In the genomic region with DNA sequence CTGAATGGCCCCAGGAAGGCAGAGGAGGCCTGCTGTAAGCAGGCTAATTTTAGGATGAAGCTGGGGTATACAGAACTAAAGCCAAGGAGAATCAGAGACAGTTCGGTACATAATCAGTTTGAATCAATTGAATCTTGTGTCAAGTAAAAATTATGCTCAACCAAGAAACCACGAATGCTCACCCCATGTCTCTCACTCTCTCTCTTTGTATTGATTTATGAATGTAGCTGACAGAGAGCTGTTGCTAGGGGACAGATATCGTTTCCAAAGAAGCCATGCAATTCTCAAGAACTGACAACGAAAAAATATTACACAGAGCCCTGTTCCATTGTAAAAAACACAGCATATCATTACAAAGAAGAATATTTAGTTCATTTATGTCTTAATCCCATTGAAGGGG, we compare ENCODE assay signal across 24 cellular contexts.
DNase-seq lines count a peak whose midpoint lies in the region; ATAC-seq, FAIRE-seq and TF ChIP-seq lines count a peak whose summit lies in the region.
"Had no signal": no experiment of that assay in that cellular context is flagged by ENCODE, and none has a peak within 500 bp of the region (broad histone marks: within the 10 kb centered on the region; RNA-seq: fewer than 3 reads in every experiment).

No MANE protein-coding gene starts in this region.

- no peaks in the 10 kb centered on the region for H3K36me3 Mint-ChIP-seq in stimulated activated memory B cell treated with anti-CD40 and anti-IgM and Interleukin-4, amounts not matched to agents 10 μg/mL and 1 μg/mL and 100 μg/mL, for 72 hours
- H3K36me3 Mint-ChIP-seq: CD14-positive monocyte; CD8-positive, alpha-beta memory T cell had no signal

- no peaks in the 10 kb centered on the region for H3K9me3 ChIP-seq in K562 (replicated peaks; ENCODE audit: control insufficient read depth, insufficient read depth, low read depth, low read length)
- H3K9me3 ChIP-seq: BE2C; BLaER1 treated with 17β-estradiol and CSF1 and Interleukin-3, amounts not matched to agents 10 nM and 100 nM had no signal

- no peak for TF ChIP-seq CTCF in K562 (IDR thresholded peaks at IDR 0.05 in 2 of 3, conservative IDR thresholded peaks at IDR 0.05 in 1 of 3; ENCODE audit: insufficient read depth in 2 of 3, low read depth in 1 of 3, low read length in 3 of 3)

- H3K4me3 Mint-ChIP-seq in stimulated activated memory B cell treated with anti-CD40 and anti-IgM and Interleukin-4, amounts not matched to agents 10 μg/mL and 1 μg/mL and 100 μg/mL, for 72 hours: no peak overlapping the region
- H3K4me3 Mint-ChIP-seq: CD14-positive monocyte; CD4-positive, alpha-beta T cell; CD8-positive, alpha-beta memory T cell had no signal

- no peaks in the 10 kb centered on the region for H3K36me3 ChIP-seq in K562 (ENCODE audit: control insufficient read depth, insufficient read depth, low read length)
- H3K36me3 ChIP-seq: BE2C; BLaER1 treated with 17β-estradiol and CSF1 and Interleukin-3, amounts not matched to agents 10 nM and 100 nM had no signal

- H3K4me1 Mint-ChIP-seq in stimulated activated memory B cell treated with anti-CD40 and anti-IgM and Interleukin-4, amounts not matched to agents 10 μg/mL and 1 μg/mL and 100 μg/mL, for 72 hours: no peaks in the 10 kb centered on the region
- H3K4me1 Mint-ChIP-seq: CD14-positive monocyte; CD8-positive, alpha-beta memory T cell had no signal

- H3K4me1 ChIP-seq in K562 (replicated peaks in 1 of 2; ENCODE audit: control insufficient read depth in 2 of 2, insufficient read depth in 2 of 2, low read length in 2 of 2): peaks cover 0 to 5% of the 10 kb centered on the region in 2 experiments; a peak in 2 of 5 replicates
- H3K4me1 ChIP-seq: BE2C; BLaER1 treated with 17β-estradiol and CSF1 and Interleukin-3, amounts not matched to agents 10 nM and 100 nM had no signal

- no peak for ATAC-seq in K562
- ATAC-seq in stimulated activated memory B cell treated with anti-CD40 and anti-IgM and Interleukin-4, amounts not matched to agents 10 μg/mL and 1 μg/mL and 100 μg/mL, for 72 hours: no peak
- ATAC-seq: GM12878 had no signal

- H4K20me1 ChIP-seq in K562 (replicated peaks; ENCODE audit: control insufficient read depth, insufficient read depth, low read length): no peaks in the 10 kb centered on the region
- H4K20me1 ChIP-seq: BLaER1 treated with 17β-estradiol and CSF1 and Interleukin-3, amounts not matched to agents 10 nM and 100 nM had no signal

- POLR2A ChIA-PET in K562 (lab: Yijun Ruan, JAX): no interaction called here

- 1% methylated on average over 4 of the region's 4 CpGs for WGBS in K562 (ENCODE audit: insufficient coverage, low coverage, missing lambda C conversion rate)

- CTCF ChIA-PET in K562 (lab: Yijun Ruan, JAX; ENCODE audit: low intra/inter-chr PET ratio): no interaction called here

- no peak for TF ChIP-seq EP300 in K562 (IDR thresholded peaks at IDR 0.05; ENCODE audit: low read length)

- H3K79me2 ChIP-seq in K562 (ENCODE audit: control insufficient read depth, insufficient read depth, low read length): no peaks in the 10 kb centered on the region

- no peak for TF ChIP-seq POLR2A in K562 (conservative IDR thresholded peaks at IDR 0.05)

- H3K27ac Mint-ChIP-seq in stimulated activated memory B cell treated with anti-CD40 and anti-IgM and Interleukin-4, amounts not matched to agents 10 μg/mL and 1 μg/mL and 100 μg/mL, for 72 hours: no peak overlapping the region
- H3K27ac Mint-ChIP-seq: CD14-positive monocyte; CD4-positive, alpha-beta T cell; CD8-positive, alpha-beta memory T cell had no signal

- H3K27me3 ChIP-seq in K562 (ENCODE audit: control insufficient read depth in 2 of 2, insufficient read depth in 2 of 2, low read length in 2 of 2): no peaks in the 10 kb centered on the region
- H3K27me3 ChIP-seq: BLaER1 treated with 17β-estradiol and CSF1 and Interleukin-3, amounts not matched to agents 10 nM and 100 nM had no signal

- no peak overlapping the region for H3K27ac ChIP-seq in K562 (ENCODE audit: extremely low read depth, low read depth, low read length)
- H3K27ac ChIP-seq: 22Rv1; BLaER1 treated with 17β-estradiol and CSF1 and Interleukin-3, amounts not matched to agents 10 nM and 100 nM; GM23248 had no signal

- no peak for TF ChIP-seq RAD21 in K562 (CRISPR knock-in tag; conservative IDR thresholded peaks at IDR 0.05 in 1 of 2, IDR thresholded peaks at IDR 0.05 in 1 of 2)

- no peak overlapping the region for H3K9ac ChIP-seq in K562 (ENCODE audit: insufficient read depth in 1 of 2, low read depth in 2 of 2, low read length in 2 of 2)
- H3K9ac ChIP-seq: BLaER1 treated with 17β-estradiol and CSF1 and Interleukin-3, amounts not matched to agents 10 nM and 100 nM; GM23248 had no signal

- no peak overlapping the region for H3K4me3 ChIP-seq in K562
- H3K4me3 ChIP-seq: BLaER1 treated with 17β-estradiol and CSF1 and Interleukin-3, amounts not matched to agents 10 nM and 100 nM; GM12878; GM23248 had no signal

- DNase-seq in NCI-H1417 (lab: John Stamatoyannopoulos, UW) (peak in 2 of 3 experiments; percentile 10 to 57), NCI-H1417 treated with DMSO at 0.1 percent for 48 hours (lab: John Stamatoyannopoulos, UW) (no peak), Ammon's horn (ENCODE audit: low spot score) (peak; percentile 9), K562 (ENCODE audit: extremely low read depth in 1 of 4, low spot score in 3 of 4) (no peak), NCI-H2196 (lab: John Stamatoyannopoulos, UW; ENCODE audit: unreplicated experiment) (no peak)
- DNase-seq: BE2C; CD4-positive, alpha-beta T cell; CD8-positive, alpha-beta memory T cell; DMS 273 treated with DMSO at 0.1 percent for 48 hours; DMS79; EL; GDM1; GM23248; H7; HCEC 1CT had no signal

- in situ Hi-C loops in K562 (cut with MboI): no loop called here

- no peaks in the 10 kb centered on the region for H3K9me1 ChIP-seq in K562 (ENCODE audit: control insufficient read depth, insufficient read depth, low read length)

- no peak for FAIRE-seq in K562 (lab: Jason Lieb, UNC)
- FAIRE-seq: A204.1, D721Med, GM12878, GM19239, H1 had no signal

- H2AFZ ChIP-seq in K562 (ENCODE audit: low read depth, low read length): no peak overlapping the region
- H2AFZ ChIP-seq: GM23248 had no signal

- no peaks in the 10 kb centered on the region for H3K27me3 Mint-ChIP-seq in stimulated activated memory B cell treated with anti-CD40 and anti-IgM and Interleukin-4, amounts not matched to agents 10 μg/mL and 1 μg/mL and 100 μg/mL, for 72 hours
- H3K27me3 Mint-ChIP-seq: CD4-positive, alpha-beta T cell; CD8-positive, alpha-beta memory T cell had no signal

- H3K4me2 ChIP-seq in K562 (ENCODE audit: insufficient read depth, low read length): no peak overlapping the region
- H3K4me2 ChIP-seq: BLaER1 treated with 17β-estradiol and CSF1 and Interleukin-3, amounts not matched to agents 10 nM and 100 nM had no signal

- intact Hi-C loops in K562 (cut with micrococcal nuclease): no loop called here

- no TSS peak for BruUV-seq in K562 (replicated peaks; lab: Mats Ljungman, UMichigan)

- H3K9me3 Mint-ChIP-seq in stimulated activated memory B cell treated with anti-CD40 and anti-IgM and Interleukin-4, amounts not matched to agents 10 μg/mL and 1 μg/mL and 100 μg/mL, for 72 hours: peaks cover 2% of the 10 kb centered on the region
- H3K9me3 Mint-ChIP-seq: CD4-positive, alpha-beta T cell had no signal

TF ChIP-seq in K562, 482 proteins besides CTCF, POLR2A, EP300 and RAD21:
- TF ChIP-seq, protein P1, sequence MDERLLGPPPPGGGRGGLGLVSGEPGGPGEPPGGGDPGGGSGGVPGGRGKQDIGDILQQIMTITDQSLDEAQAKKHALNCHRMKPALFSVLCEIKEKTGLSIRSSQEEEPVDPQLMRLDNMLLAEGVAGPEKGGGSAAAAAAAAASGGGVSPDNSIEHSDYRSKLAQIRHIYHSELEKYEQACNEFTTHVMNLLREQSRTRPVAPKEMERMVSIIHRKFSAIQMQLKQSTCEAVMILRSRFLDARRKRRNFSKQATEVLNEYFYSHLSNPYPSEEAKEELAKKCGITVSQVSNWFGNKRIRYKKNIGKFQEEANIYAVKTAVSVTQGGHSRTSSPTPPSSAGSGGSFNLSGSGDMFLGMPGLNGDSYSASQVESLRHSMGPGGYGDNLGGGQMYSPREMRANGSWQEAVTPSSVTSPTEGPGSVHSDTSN (CRISPR knock-in tag; IDR thresholded peaks at IDR 0.05; ENCODE audit: low read depth): no peak
- TF ChIP-seq, protein P1 (tag; conservative IDR thresholded peaks at IDR 0.05; ENCODE audit: low read depth): peak; percentile 60
- no peak for TF ChIP-seq BDP1 (IDR thresholded peaks at IDR 0.05; ENCODE audit: insufficient read depth, insufficient read length)
- TF ChIP-seq PKNOX1 (IDR thresholded peaks at IDR 0.05): peak; percentile 52

Comparison
In these comparisons a context has a peak if more than half of its experiments do, and no peak if none do; other contexts are left out.
1. DNase-seq: peak in NCI-H1417 (2 of 3) and Ammon's horn (single experiment); none in NCI-H1417 treated with DMSO at 0.1 percent for 48 hours (single experiment), K562 (0 of 4) and NCI-H2196 (single experiment).